ENCODE assay signal across 1 cellular context in the genomic region with DNA sequence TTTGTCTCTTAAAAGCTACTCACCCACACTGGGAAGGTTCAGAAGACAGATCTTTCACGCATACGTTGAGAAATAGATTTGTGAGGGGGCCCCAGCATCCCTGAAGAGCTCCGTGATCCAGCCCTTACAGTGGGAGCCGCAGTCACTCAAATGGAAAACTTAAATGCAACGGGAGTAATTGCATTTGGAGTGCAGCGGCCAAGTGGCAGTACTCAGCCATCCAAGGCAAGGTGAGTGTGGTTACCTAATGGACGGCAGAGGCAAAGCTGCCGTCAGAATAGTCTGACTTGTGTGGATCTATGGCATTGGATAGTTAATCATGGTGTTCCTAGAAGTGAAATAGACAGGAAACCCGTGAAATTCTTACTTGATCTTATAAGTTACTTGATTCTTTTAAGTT.
TF ChIP-seq lines count a peak whose summit lies in the region.

No MANE protein-coding gene starts in this region.

TF ChIP-seq in HepG2, 621 proteins besides CTCF, POLR2A, EP300 and RAD21:
- TF ChIP-seq GMEB2 (CRISPR knock-in tag; IDR thresholded peaks at IDR 0.05; ENCODE audit: low read depth) (no peak), KDM6A (CRISPR knock-in tag; IDR thresholded peaks at IDR 0.05; ENCODE audit: low read depth) (no peak), ZNF792 (CRISPR knock-in tag; IDR thresholded peaks at IDR 0.05) (no peak), ZNF292 (CRISPR knock-in tag; IDR thresholded peaks at IDR 0.05; ENCODE audit: borderline replicate concordance, low read depth) (no peak), SMARCE1 (IDR thresholded peaks at IDR 0.05; ENCODE audit: borderline replicate concordance) (no peak)
- TF ChIP-seq, protein P1, sequence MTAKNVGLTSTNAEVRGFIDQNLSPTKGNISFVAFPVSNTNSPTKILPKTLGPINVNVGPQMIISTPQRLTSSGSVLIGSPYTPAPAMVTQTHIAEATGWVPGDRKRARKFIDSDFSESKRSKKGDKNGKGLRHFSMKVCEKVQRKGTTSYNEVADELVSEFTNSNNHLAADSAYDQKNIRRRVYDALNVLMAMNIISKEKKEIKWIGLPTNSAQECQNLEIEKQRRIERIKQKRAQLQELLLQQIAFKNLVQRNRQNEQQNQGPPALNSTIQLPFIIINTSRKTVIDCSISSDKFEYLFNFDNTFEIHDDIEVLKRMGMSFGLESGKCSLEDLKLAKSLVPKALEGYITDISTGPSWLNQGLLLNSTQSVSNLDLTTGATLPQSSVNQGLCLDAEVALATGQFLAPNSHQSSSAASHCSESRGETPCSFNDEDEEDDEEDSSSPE (CRISPR knock-in tag; IDR thresholded peaks at IDR 0.05) = no peak
